In genomic region chr11:71131861-71132260, GRCh38 we compare ENCODE assay signal across 1 cellular context.
TF ChIP-seq lines count a peak whose summit lies in the region.

No MANE protein-coding gene starts in this region.

TF ChIP-seq in GM23338, 12 proteins besides CTCF, POLR2A, EP300 and RAD21 (continued from another document):
- no peak for TF ChIP-seq JUNB (IDR thresholded peaks at IDR 0.05; ENCODE audit: unreplicated experiment)
- no peak for TF ChIP-seq ETS1 (IDR thresholded peaks at IDR 0.05)
- no peak for TF ChIP-seq ZNF331 (CRISPR knock-in tag; IDR thresholded peaks at IDR 0.05; ENCODE audit: low read depth)
- TF ChIP-seq POLR2AphosphoS5 (IDR thresholded peaks at IDR 0.05; ENCODE audit: low read depth): no peak
- no peak for TF ChIP-seq ZNF462 (CRISPR knock-in tag; IDR thresholded peaks at IDR 0.05)
- TF ChIP-seq EZH2phosphoT487 (IDR thresholded peaks at IDR 0.05; ENCODE audit: unreplicated experiment): no peak
- TF ChIP-seq REST (IDR thresholded peaks at IDR 0.05; ENCODE audit: unreplicated experiment): no peak
- no peak for TF ChIP-seq ZNF114 (CRISPR knock-in tag; IDR thresholded peaks at IDR 0.05)
- TF ChIP-seq CREB1 (CRISPR knock-in tag; IDR thresholded peaks at IDR 0.05; ENCODE audit: low read depth): no peak
- TF ChIP-seq NANOG (IDR thresholded peaks at IDR 0.05; ENCODE audit: borderline replicate concordance): no peak
